Comparison of ENCODE assay signal across 1 cellular context in the genomic region with DNA sequence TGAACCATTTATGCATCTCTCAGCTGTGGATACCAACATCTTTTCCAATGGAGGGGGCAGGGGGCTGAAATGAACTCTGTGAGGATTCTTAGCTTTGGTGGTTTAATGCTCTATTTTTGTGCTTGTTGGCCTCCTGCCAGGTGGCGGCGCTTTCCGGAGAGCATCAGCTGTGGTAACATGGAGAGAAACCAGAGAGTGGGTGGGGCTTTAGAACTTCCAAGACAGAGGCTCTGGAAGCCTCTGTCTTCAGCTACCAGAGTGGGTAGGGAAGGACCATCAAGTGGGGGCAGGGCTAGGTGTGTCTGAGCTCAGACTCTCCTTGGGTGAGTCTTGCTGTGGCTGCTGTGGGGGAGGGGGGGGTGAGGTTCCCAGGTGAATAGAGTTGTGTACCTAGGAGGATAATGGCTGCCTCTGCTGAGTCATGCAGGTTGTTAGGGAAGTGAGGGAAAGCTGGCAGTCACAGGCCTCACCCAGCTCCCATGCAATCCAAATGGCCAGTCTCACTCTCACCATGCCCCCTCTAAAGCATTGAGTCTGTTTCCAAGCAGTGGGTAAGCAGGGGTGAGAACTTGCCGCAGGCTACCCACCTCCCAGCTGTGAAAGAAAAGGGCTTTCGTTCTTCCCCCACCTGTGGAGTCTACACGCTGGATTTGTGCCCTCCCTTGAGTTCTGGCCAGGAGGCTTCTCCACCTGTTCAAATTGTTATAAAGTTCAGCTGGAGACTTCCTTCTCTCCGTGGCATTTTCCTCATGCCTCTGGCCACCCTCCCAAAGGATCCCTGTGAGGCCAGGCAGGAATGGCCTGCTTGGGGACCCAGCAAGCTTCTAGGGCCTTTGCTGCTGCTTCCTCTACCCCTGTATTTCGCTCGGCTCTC.
TF ChIP-seq lines count a peak whose summit lies in the region.

No MANE protein-coding gene starts in this region.

TF ChIP-seq in WTC11, 78 proteins besides CTCF, POLR2A, EP300 and RAD21 (continued from another document):
- TF ChIP-seq, protein P1, sequence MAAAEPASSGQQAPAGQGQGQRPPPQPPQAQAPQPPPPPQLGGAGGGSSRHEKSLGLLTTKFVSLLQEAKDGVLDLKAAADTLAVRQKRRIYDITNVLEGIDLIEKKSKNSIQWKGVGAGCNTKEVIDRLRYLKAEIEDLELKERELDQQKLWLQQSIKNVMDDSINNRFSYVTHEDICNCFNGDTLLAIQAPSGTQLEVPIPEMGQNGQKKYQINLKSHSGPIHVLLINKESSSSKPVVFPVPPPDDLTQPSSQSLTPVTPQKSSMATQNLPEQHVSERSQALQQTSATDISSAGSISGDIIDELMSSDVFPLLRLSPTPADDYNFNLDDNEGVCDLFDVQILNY (CRISPR knock-in tag; IDR thresholded peaks at IDR 0.05), result no peak
- TF ChIP-seq, protein P2, sequence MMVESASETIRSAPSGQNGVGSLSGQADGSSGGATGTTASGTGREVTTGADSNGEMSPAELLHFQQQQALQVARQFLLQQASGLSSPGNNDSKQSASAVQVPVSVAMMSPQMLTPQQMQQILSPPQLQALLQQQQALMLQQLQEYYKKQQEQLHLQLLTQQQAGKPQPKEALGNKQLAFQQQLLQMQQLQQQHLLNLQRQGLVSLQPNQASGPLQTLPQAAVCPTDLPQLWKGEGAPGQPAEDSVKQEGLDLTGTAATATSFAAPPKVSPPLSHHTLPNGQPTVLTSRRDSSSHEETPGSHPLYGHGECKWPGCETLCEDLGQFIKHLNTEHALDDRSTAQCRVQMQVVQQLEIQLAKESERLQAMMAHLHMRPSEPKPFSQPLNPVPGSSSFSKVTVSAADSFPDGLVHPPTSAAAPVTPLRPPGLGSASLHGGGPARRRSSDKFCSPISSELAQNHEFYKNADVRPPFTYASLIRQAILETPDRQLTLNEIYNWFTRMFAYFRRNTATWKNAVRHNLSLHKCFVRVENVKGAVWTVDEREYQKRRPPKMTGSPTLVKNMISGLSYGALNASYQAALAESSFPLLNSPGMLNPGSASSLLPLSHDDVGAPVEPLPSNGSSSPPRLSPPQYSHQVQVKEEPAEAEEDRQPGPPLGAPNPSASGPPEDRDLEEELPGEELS (CRISPR knock-in tag; IDR thresholded peaks at IDR 0.05), result 0 out of 2 replicates have a peak, but pooled peaks have one; percentile 47
- TF ChIP-seq ATF1 (CRISPR knock-in tag; IDR thresholded peaks at IDR 0.05) (no peak), ZNF138 (CRISPR knock-in tag; conservative IDR thresholded peaks at IDR 0.05) (no peak), ZNF423 (CRISPR knock-in tag; IDR thresholded peaks at IDR 0.05) (peak; percentile 57; the same call in 1 of the 2 replicates), RORB (CRISPR knock-in tag; IDR thresholded peaks at IDR 0.05) (no peak), ZNF396 (CRISPR knock-in tag; IDR thresholded peaks at IDR 0.05; ENCODE audit: borderline replicate concordance) (peak; percentile 7; the same call in 1 of the 2 replicates), IRF2 (CRISPR knock-in tag; IDR thresholded peaks at IDR 0.05; ENCODE audit: borderline replicate concordance, low read depth) (no peak), TP53 (CRISPR knock-in tag; IDR thresholded peaks at IDR 0.05) (no peak), ZNF232 (CRISPR knock-in tag; IDR thresholded peaks at IDR 0.05) (no peak), MYBL2 (CRISPR knock-in tag; IDR thresholded peaks at IDR 0.05) (peak; percentile 24; the same call in 1 of the 2 replicates), ETV6 (CRISPR knock-in tag; IDR thresholded peaks at IDR 0.05) (no peak), NR3C1 (CRISPR knock-in tag; conservative IDR thresholded peaks at IDR 0.05; ENCODE audit: low read depth) (no peak), ZNF671 (CRISPR knock-in tag; IDR thresholded peaks at IDR 0.05) (0 out of 2 replicates have a peak, but pooled peaks have one; percentile 40), ZNF416 (CRISPR knock-in tag; IDR thresholded peaks at IDR 0.05) (0 out of 2 replicates have a peak, but pooled peaks have one; percentile 45), ESRRA (CRISPR knock-in tag; IDR thresholded peaks at IDR 0.05; ENCODE audit: borderline replicate concordance) (no peak), ELF4 (CRISPR knock-in tag; IDR thresholded peaks at IDR 0.05; ENCODE audit: low read depth) (no peak), FOXJ3 (CRISPR knock-in tag; IDR thresholded peaks at IDR 0.05; ENCODE audit: borderline replicate concordance) (no peak), NR1H2 (CRISPR knock-in tag; IDR thresholded peaks at IDR 0.05) (no peak), NFE2L1 (CRISPR knock-in tag; IDR thresholded peaks at IDR 0.05) (peak; percentile 99)
- TF ChIP-seq, protein P3, sequence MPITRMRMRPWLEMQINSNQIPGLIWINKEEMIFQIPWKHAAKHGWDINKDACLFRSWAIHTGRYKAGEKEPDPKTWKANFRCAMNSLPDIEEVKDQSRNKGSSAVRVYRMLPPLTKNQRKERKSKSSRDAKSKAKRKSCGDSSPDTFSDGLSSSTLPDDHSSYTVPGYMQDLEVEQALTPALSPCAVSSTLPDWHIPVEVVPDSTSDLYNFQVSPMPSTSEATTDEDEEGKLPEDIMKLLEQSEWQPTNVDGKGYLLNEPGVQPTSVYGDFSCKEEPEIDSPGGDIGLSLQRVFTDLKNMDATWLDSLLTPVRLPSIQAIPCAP (CRISPR knock-in tag; IDR thresholded peaks at IDR 0.05), result no peak
- TF ChIP-seq, protein P4, sequence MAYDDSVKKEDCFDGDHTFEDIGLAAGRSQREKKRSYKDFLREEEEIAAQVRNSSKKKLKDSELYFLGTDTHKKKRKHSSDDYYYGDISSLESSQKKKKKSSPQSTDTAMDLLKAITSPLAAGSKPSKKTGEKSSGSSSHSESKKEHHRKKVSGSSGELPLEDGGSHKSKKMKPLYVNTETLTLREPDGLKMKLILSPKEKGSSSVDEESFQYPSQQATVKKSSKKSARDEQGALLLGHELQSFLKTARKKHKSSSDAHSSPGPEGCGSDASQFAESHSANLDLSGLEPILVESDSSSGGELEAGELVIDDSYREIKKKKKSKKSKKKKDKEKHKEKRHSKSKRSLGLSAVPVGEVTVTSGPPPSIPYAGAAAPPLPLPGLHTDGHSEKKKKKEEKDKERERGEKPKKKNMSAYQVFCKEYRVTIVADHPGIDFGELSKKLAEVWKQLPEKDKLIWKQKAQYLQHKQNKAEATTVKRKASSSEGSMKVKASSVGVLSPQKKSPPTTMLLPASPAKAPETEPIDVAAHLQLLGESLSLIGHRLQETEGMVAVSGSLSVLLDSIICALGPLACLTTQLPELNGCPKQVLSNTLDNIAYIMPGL (CRISPR knock-in tag; IDR thresholded peaks at IDR 0.05), result no peak
- TF ChIP-seq, protein P5, sequence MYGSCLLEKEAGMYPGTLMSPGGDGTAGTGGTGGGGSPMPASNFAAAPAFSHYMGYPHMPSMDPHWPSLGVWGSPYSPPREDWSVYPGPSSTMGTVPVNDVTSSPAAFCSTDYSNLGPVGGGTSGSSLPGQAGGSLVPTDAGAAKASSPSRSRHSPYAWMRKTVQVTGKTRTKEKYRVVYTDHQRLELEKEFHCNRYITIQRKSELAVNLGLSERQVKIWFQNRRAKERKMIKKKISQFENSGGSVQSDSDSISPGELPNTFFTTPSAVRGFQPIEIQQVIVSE (CRISPR knock-in tag; IDR thresholded peaks at IDR 0.05; ENCODE audit: borderline replicate concordance), result no peak
- TF ChIP-seq, protein P6, sequence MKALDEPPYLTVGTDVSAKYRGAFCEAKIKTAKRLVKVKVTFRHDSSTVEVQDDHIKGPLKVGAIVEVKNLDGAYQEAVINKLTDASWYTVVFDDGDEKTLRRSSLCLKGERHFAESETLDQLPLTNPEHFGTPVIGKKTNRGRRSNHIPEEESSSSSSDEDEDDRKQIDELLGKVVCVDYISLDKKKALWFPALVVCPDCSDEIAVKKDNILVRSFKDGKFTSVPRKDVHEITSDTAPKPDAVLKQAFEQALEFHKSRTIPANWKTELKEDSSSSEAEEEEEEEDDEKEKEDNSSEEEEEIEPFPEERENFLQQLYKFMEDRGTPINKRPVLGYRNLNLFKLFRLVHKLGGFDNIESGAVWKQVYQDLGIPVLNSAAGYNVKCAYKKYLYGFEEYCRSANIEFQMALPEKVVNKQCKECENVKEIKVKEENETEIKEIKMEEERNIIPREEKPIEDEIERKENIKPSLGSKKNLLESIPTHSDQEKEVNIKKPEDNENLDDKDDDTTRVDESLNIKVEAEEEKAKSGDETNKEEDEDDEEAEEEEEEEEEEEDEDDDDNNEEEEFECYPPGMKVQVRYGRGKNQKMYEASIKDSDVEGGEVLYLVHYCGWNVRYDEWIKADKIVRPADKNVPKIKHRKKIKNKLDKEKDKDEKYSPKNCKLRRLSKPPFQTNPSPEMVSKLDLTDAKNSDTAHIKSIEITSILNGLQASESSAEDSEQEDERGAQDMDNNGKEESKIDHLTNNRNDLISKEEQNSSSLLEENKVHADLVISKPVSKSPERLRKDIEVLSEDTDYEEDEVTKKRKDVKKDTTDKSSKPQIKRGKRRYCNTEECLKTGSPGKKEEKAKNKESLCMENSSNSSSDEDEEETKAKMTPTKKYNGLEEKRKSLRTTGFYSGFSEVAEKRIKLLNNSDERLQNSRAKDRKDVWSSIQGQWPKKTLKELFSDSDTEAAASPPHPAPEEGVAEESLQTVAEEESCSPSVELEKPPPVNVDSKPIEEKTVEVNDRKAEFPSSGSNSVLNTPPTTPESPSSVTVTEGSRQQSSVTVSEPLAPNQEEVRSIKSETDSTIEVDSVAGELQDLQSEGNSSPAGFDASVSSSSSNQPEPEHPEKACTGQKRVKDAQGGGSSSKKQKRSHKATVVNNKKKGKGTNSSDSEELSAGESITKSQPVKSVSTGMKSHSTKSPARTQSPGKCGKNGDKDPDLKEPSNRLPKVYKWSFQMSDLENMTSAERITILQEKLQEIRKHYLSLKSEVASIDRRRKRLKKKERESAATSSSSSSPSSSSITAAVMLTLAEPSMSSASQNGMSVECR (CRISPR knock-in tag; IDR thresholded peaks at IDR 0.05; ENCODE audit: borderline replicate concordance), result no peak
- TF ChIP-seq, protein P7, sequence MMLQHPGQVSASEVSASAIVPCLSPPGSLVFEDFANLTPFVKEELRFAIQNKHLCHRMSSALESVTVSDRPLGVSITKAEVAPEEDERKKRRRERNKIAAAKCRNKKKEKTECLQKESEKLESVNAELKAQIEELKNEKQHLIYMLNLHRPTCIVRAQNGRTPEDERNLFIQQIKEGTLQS (CRISPR knock-in tag; conservative IDR thresholded peaks at IDR 0.05), result no peak
- TF ChIP-seq, protein P8, sequence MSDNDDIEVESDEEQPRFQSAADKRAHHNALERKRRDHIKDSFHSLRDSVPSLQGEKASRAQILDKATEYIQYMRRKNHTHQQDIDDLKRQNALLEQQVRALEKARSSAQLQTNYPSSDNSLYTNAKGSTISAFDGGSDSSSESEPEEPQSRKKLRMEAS (CRISPR knock-in tag; IDR thresholded peaks at IDR 0.05), result peak; percentile 33; the same call in 1 of the 2 replicates
- TF ChIP-seq, protein P9, sequence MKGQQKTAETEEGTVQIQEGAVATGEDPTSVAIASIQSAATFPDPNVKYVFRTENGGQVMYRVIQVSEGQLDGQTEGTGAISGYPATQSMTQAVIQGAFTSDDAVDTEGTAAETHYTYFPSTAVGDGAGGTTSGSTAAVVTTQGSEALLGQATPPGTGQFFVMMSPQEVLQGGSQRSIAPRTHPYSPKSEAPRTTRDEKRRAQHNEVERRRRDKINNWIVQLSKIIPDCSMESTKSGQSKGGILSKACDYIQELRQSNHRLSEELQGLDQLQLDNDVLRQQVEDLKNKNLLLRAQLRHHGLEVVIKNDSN (CRISPR knock-in tag; IDR thresholded peaks at IDR 0.05), result no peak
- TF ChIP-seq, protein P10, sequence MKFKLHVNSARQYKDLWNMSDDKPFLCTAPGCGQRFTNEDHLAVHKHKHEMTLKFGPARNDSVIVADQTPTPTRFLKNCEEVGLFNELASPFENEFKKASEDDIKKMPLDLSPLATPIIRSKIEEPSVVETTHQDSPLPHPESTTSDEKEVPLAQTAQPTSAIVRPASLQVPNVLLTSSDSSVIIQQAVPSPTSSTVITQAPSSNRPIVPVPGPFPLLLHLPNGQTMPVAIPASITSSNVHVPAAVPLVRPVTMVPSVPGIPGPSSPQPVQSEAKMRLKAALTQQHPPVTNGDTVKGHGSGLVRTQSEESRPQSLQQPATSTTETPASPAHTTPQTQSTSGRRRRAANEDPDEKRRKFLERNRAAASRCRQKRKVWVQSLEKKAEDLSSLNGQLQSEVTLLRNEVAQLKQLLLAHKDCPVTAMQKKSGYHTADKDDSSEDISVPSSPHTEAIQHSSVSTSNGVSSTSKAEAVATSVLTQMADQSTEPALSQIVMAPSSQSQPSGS (CRISPR knock-in tag; IDR thresholded peaks at IDR 0.05; ENCODE audit: borderline replicate concordance, low read depth), result no peak
- TF ChIP-seq, protein P11, sequence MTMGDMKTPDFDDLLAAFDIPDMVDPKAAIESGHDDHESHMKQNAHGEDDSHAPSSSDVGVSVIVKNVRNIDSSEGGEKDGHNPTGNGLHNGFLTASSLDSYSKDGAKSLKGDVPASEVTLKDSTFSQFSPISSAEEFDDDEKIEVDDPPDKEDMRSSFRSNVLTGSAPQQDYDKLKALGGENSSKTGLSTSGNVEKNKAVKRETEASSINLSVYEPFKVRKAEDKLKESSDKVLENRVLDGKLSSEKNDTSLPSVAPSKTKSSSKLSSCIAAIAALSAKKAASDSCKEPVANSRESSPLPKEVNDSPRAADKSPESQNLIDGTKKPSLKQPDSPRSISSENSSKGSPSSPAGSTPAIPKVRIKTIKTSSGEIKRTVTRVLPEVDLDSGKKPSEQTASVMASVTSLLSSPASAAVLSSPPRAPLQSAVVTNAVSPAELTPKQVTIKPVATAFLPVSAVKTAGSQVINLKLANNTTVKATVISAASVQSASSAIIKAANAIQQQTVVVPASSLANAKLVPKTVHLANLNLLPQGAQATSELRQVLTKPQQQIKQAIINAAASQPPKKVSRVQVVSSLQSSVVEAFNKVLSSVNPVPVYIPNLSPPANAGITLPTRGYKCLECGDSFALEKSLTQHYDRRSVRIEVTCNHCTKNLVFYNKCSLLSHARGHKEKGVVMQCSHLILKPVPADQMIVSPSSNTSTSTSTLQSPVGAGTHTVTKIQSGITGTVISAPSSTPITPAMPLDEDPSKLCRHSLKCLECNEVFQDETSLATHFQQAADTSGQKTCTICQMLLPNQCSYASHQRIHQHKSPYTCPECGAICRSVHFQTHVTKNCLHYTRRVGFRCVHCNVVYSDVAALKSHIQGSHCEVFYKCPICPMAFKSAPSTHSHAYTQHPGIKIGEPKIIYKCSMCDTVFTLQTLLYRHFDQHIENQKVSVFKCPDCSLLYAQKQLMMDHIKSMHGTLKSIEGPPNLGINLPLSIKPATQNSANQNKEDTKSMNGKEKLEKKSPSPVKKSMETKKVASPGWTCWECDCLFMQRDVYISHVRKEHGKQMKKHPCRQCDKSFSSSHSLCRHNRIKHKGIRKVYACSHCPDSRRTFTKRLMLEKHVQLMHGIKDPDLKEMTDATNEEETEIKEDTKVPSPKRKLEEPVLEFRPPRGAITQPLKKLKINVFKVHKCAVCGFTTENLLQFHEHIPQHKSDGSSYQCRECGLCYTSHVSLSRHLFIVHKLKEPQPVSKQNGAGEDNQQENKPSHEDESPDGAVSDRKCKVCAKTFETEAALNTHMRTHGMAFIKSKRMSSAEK (CRISPR knock-in tag; IDR thresholded peaks at IDR 0.05; ENCODE audit: borderline replicate concordance), result 0 out of 2 replicates have a peak, but pooled peaks have one; percentile 7
- TF ChIP-seq, protein P12, sequence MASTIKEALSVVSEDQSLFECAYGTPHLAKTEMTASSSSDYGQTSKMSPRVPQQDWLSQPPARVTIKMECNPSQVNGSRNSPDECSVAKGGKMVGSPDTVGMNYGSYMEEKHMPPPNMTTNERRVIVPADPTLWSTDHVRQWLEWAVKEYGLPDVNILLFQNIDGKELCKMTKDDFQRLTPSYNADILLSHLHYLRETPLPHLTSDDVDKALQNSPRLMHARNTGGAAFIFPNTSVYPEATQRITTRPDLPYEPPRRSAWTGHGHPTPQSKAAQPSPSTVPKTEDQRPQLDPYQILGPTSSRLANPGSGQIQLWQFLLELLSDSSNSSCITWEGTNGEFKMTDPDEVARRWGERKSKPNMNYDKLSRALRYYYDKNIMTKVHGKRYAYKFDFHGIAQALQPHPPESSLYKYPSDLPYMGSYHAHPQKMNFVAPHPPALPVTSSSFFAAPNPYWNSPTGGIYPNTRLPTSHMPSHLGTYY (CRISPR knock-in tag; IDR thresholded peaks at IDR 0.05), result 0 out of 2 replicates have a peak, but pooled peaks have one; percentile 39
